ENCODE assay signal across 21 cellular contexts in the genomic region with DNA sequence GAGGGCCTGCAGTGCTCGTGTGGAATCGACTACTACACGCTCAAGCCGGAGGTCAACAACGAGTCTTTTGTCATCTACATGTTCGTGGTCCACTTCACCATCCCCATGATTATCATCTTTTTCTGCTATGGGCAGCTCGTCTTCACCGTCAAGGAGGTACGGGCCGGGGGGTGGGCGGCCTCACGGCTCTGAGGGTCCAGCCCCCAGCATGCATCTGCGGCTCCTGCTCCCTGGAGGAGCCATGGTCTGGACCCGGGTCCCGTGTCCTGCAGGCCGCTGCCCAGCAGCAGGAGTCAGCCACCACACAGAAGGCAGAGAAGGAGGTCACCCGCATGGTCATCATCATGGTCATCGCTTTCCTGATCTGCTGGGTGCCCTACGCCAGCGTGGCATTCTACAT. TPM values are rescaled to one million over a fixed set of nuclear protein-coding genes. Genes with fewer than 3 reads are reported as not detected.
DNase-seq lines count a peak whose midpoint lies in the region; ATAC-seq and TF ChIP-seq lines count a peak whose summit lies in the region.
"Had no signal": no experiment of that assay in that cellular context is flagged by ENCODE, and none has a peak within 500 bp of the region (broad histone marks: within the 10 kb centered on the region; RNA-seq: fewer than 3 reads in every experiment).

No MANE protein-coding gene starts in this region.

- H3K9me3 ChIP-seq in endodermal cell (ENCODE audit: control insufficient read depth, low read length) (no peaks in the 10 kb centered on the region), neural progenitor cell (ENCODE audit: low read depth) (no peaks in the 10 kb centered on the region), OCI-LY7 (ENCODE audit: low read length) (no peaks in the 10 kb centered on the region)

- TF ChIP-seq CTCF in endodermal cell (conservative IDR thresholded peaks at IDR 0.05) = no peak
- no peak for TF ChIP-seq CTCF in neural progenitor cell (IDR thresholded peaks at IDR 0.05)
- no peak for TF ChIP-seq CTCF in OCI-LY7 (conservative IDR thresholded peaks at IDR 0.05; ENCODE audit: low read length)

- H3K36me3 Mint-ChIP-seq in central memory CD8-positive, alpha-beta T cell (ENCODE audit: insufficient read depth) = peaks cover 1% of the 10 kb centered on the region
- no peaks in the 10 kb centered on the region for H3K36me3 Mint-ChIP-seq in endodermal cell (ENCODE audit: low read depth)
- no peaks in the 10 kb centered on the region for H3K36me3 Mint-ChIP-seq in neural progenitor cell
- H3K36me3 Mint-ChIP-seq: CD4-positive, alpha-beta memory T cell had no signal

- no TSS peak for BruUV-seq in OCI-LY7 (replicated peaks; lab: Mats Ljungman, UMichigan)

- POLR2A ChIA-PET in OCI-LY7 (lab: Charles Lee) = no interaction called here

- ATAC-seq in central memory CD8-positive, alpha-beta T cell (replicated peaks; ENCODE audit: extremely low read depth, poor library complexity, severe bottlenecking) = no peak

- H3K4me1 ChIP-seq in endodermal cell (ENCODE audit: control insufficient read depth, insufficient read depth, low read length) = peaks cover 35% of the 10 kb centered on the region
- H3K4me1 ChIP-seq in neural progenitor cell = peaks cover 14% of the 10 kb centered on the region
- H3K4me1 ChIP-seq in OCI-LY7 (ENCODE audit: insufficient read depth, low read length, poor library complexity, severe bottlenecking) = no peaks in the 10 kb centered on the region

- H3K9me2 ChIP-seq in OCI-LY7 (ENCODE audit: insufficient read depth, low read length) = no peaks in the 10 kb centered on the region

- H3K9me3 Mint-ChIP-seq in central memory CD8-positive, alpha-beta T cell = no peaks in the 10 kb centered on the region
- H3K9me3 Mint-ChIP-seq in endodermal cell (no peaks in the 10 kb centered on the region), neural progenitor cell (peaks cover 2% of the 10 kb centered on the region)

- H3K27me3 Mint-ChIP-seq in central memory CD8-positive, alpha-beta T cell = no peaks in the 10 kb centered on the region
- no peaks in the 10 kb centered on the region for H3K27me3 Mint-ChIP-seq in endodermal cell (ENCODE audit: insufficient read depth)
- H3K27me3 Mint-ChIP-seq in neural progenitor cell (ENCODE audit: insufficient read depth, low read depth) = peaks cover 9% of the 10 kb centered on the region
- H3K27me3 Mint-ChIP-seq: CD4-positive, alpha-beta memory T cell had no signal

- H4K20me1 ChIP-seq in neural progenitor cell (ENCODE audit: low read depth) (no peaks in the 10 kb centered on the region), OCI-LY7 (ENCODE audit: insufficient read depth, low read length) (no peaks in the 10 kb centered on the region)

- H3K4me3 ChIP-seq in endodermal cell (ENCODE audit: low read length) (no peak overlapping the region), neural progenitor cell (no peak overlapping the region), OCI-LY7 (ENCODE audit: low read depth, low read length, poor library complexity, severe bottlenecking) (no peak overlapping the region)

- intact Hi-C loops in OCI-LY7 (cut with micrococcal nuclease; ENCODE audit: unreplicated experiment) = no loop called here

- H3K4me3 Mint-ChIP-seq in central memory CD8-positive, alpha-beta T cell = no peak overlapping the region
- H3K4me3 Mint-ChIP-seq in endodermal cell (no peak overlapping the region), neural progenitor cell (no peak overlapping the region)
- H3K4me3 Mint-ChIP-seq: CD4-positive, alpha-beta memory T cell had no signal

- H3K36me3 ChIP-seq in endodermal cell (ENCODE audit: control insufficient read depth, insufficient read depth, low read length) (no peaks in the 10 kb centered on the region), neural progenitor cell (no peaks in the 10 kb centered on the region), OCI-LY7 (ENCODE audit: insufficient read depth, low read length) (no peaks in the 10 kb centered on the region)

- H3K4me2 ChIP-seq in neural progenitor cell (no peak overlapping the region), OCI-LY7 (ENCODE audit: low read length) (no peak overlapping the region)

- H3K4me1 Mint-ChIP-seq in central memory CD8-positive, alpha-beta T cell = peaks cover 12% of the 10 kb centered on the region
- peaks cover 42% of the 10 kb centered on the region for H3K4me1 Mint-ChIP-seq in endodermal cell
- peaks cover 26% of the 10 kb centered on the region for H3K4me1 Mint-ChIP-seq in neural progenitor cell

- no peak for DNase-seq in central memory CD8-positive, alpha-beta T cell (ENCODE audit: low spot score in 2 of 2)
- DNase-seq in endodermal cell (no peak), neural progenitor cell (ENCODE audit: low spot score) (no peak), mucosa of gallbladder (ENCODE audit: low spot score) (no peak), epidermal melanocyte (ENCODE audit: insufficient read length, low spot score) (no peak), OCI-LY7 (ENCODE audit: low spot score) (no peak)
- DNase-seq: C1 segment of cervical spinal cord; Calu3; CD4-positive, alpha-beta memory T cell; COR-L47; DMS53; DMS79 treated with DMSO at 0.1 percent for 48 hours; GF-D8; GOT3; H7; HCEC 1CT had no signal

- WGBS in endodermal cell (ENCODE audit: insufficient coverage in 1 of 2, insufficient read length in 1 of 2), 2 experiments = 93 to 95% methylated on average over 16 to 20 of the region's 20 CpGs

- H3K27ac Mint-ChIP-seq in central memory CD8-positive, alpha-beta T cell (ENCODE audit: low read depth) = peak overlapping the region; percentile 13
- H3K27ac Mint-ChIP-seq in endodermal cell (peak overlapping the region; percentile 33), neural progenitor cell (peak overlapping the region; percentile 46)

- H3K79me2 ChIP-seq in neural progenitor cell (ENCODE audit: low read depth) (no peaks in the 10 kb centered on the region), OCI-LY7 (ENCODE audit: insufficient read depth, low read depth, low read length) (no peaks in the 10 kb centered on the region)

- H3K27me3 ChIP-seq in endodermal cell (ENCODE audit: control insufficient read depth, insufficient read depth, low read length, poor library complexity, severe bottlenecking) (no peaks in the 10 kb centered on the region), neural progenitor cell (no peaks in the 10 kb centered on the region)

- CTCF ChIA-PET in OCI-LY7 (lab: Charles Lee; ENCODE audit: unreplicated experiment) = no interaction called here

- no peak overlapping the region for H3K9ac ChIP-seq in endodermal cell (ENCODE audit: extremely low read depth, low read length, poor library complexity, severe bottlenecking)
- H3K9ac ChIP-seq in neural progenitor cell = no peak overlapping the region

- H2AFZ ChIP-seq in neural progenitor cell (replicated peaks) (no peak overlapping the region), OCI-LY7 (ENCODE audit: low read length) (no peak overlapping the region)

- no peaks in the 10 kb centered on the region for H3F3A ChIP-seq in neural progenitor cell (ENCODE audit: low read depth)

- H3K27ac ChIP-seq in endodermal cell (ENCODE audit: low read depth, low read length) (no peak overlapping the region), neural progenitor cell (no peak overlapping the region), OCI-LY7 (ENCODE audit: low read depth, low read length, poor library complexity, severe bottlenecking) (no peak overlapping the region)

RNA-seq across cellular contexts. Expression of gene RHO, which starts 3.8 kb away (rescaled TPM):
- total RNA-seq in endodermal cell = under 1 TPM; 0.22 to 0.26 TPM
- not detected for polyA plus RNA-seq in endodermal cell (2013, experiment 1 of 2)
- polyA plus RNA-seq in endodermal cell (2013, experiment 2 of 2) = not detected
- total RNA-seq in neural progenitor cell (ENCODE audit: low replicate concordance) = not detected in 2 replicates
- not detected for total RNA-seq in mucosa of gallbladder
- total RNA-seq in OCI-LY7 (2014; rRNA removed; shearing (Covaris generic)) = not detected in 2 replicates
- not detected in 2 replicates for total RNA-seq in OCI-LY7 (2022)
- total RNA-seq: A172; A673; Calu3; CD4-positive, alpha-beta memory T cell; Daoy; G401 had no signal
- polyA plus RNA-seq: BJ; CD4-positive, alpha-beta memory T cell had no signal

RNA-seq across cellular contexts. Expression of gene H1-8, which starts 10.7 kb away (rescaled TPM):
- not detected for total RNA-seq in endodermal cell
- polyA plus RNA-seq in endodermal cell (2013, experiment 1 of 2) = not detected
- not detected for polyA plus RNA-seq in endodermal cell (2013, experiment 2 of 2)
- not detected in 2 replicates for total RNA-seq in neural progenitor cell (ENCODE audit: low replicate concordance)
- total RNA-seq in mucosa of gallbladder = not detected
- not detected in 2 replicates for total RNA-seq in OCI-LY7 (2014; rRNA removed; shearing (Covaris generic))
- total RNA-seq in OCI-LY7 (2022) = not detected in 2 replicates
- total RNA-seq: A172; A673; Calu3; CD4-positive, alpha-beta memory T cell; Daoy; G401; H7 had no signal
- polyA plus RNA-seq: BJ; CD4-positive, alpha-beta memory T cell had no signal
